ENCODE assay signal across 8 cellular contexts in the genomic region with DNA sequence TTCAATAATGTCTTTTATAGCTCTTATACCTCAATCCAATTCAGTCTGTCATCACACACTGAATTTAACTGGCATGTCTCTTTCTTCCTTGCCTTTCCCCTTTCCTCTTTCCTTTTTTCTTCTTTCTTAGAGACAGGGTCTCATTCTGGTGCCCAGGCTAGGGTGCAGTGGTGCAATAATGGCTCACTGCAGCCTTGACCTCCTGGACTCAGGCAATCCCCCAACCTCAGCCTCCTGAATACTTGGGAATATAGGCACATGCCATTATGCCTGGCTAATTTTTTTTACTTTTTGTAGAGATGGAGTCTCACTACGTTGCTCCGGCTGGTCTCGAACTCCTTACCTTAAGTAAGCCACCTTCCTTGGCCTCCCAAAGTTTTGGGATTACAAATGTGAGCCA.
A peak's percentile ranks its signal among the peaks of the same experiment; 100 is the strongest.
DNase-seq lines count a peak whose midpoint lies in the region; ATAC-seq, FAIRE-seq and TF ChIP-seq lines count a peak whose summit lies in the region.

No MANE protein-coding gene starts in this region.

- H3K9me3 Mint-ChIP-seq in CD8-positive, alpha-beta T cell = no peaks in the 10 kb centered on the region
- H3K9me3 Mint-ChIP-seq in neural progenitor cell = no peaks in the 10 kb centered on the region

- CTCF ChIA-PET in CD8-positive, alpha-beta T cell (lab: Charles Lee) = no interaction called here

- peak overlapping the region; percentile 33 for H3K4me3 Mint-ChIP-seq in CD8-positive, alpha-beta T cell
- H3K4me3 Mint-ChIP-seq in neural progenitor cell = no peak overlapping the region

- intact Hi-C loops in CD8-positive, alpha-beta T cell (cut with DNase I, micrococcal nuclease) = loop anchor here (1.0 to 5.0 kb wide), 7 partner anchors 65 to 257 kb away; a partner anchor contains a TSS
- intact Hi-C loops in colonic mucosa (cut with DNase I) = no loop called here
- intact Hi-C loops in prostate gland (cut with DNase I) = no loop called here

- no peak for ATAC-seq in CD8-positive, alpha-beta T cell

- no peaks in the 10 kb centered on the region for H3K9me3 ChIP-seq in CD8-positive, alpha-beta T cell (ENCODE audit: low read length)
- H3K9me3 ChIP-seq in OCI-LY3 (ENCODE audit: insufficient read depth, low read length) (no peaks in the 10 kb centered on the region), colonic mucosa (no peaks in the 10 kb centered on the region), prostate gland (no peaks in the 10 kb centered on the region), neural progenitor cell (ENCODE audit: low read depth) (no peaks in the 10 kb centered on the region)

- H3K27me3 ChIP-seq in CD8-positive, alpha-beta T cell (ENCODE audit: insufficient read depth, low read length) = no peaks in the 10 kb centered on the region
- H3K27me3 ChIP-seq in OCI-LY3 (ENCODE audit: low read depth, low read length) (no peaks in the 10 kb centered on the region), colonic mucosa (no peaks in the 10 kb centered on the region), prostate gland (replicated peaks; ENCODE audit: insufficient read depth) (no peaks in the 10 kb centered on the region), neural progenitor cell (no peaks in the 10 kb centered on the region)

- no peaks in the 10 kb centered on the region for H3K79me2 ChIP-seq in OCI-LY3 (ENCODE audit: low read length)
- no peaks in the 10 kb centered on the region for H3K79me2 ChIP-seq in neural progenitor cell (ENCODE audit: low read depth)

- H3K36me3 ChIP-seq in CD8-positive, alpha-beta T cell (ENCODE audit: insufficient read depth, low read length) = no peaks in the 10 kb centered on the region
- H3K36me3 ChIP-seq in OCI-LY3 (replicated peaks; ENCODE audit: low read depth, low read length) (no peaks in the 10 kb centered on the region), colonic mucosa (no peaks in the 10 kb centered on the region), prostate gland (no peaks in the 10 kb centered on the region), neural progenitor cell (no peaks in the 10 kb centered on the region)

- no peak overlapping the region for H3K4me2 ChIP-seq in OCI-LY3 (ENCODE audit: low read length)
- H3K4me2 ChIP-seq in neural progenitor cell = no peak overlapping the region

- H2AFZ ChIP-seq in OCI-LY3 (ENCODE audit: low read depth, low read length) (no peak overlapping the region), neural progenitor cell (replicated peaks) (no peak overlapping the region)

- no peak overlapping the region for H3K4me3 ChIP-seq in CD8-positive, alpha-beta T cell (ENCODE audit: low read depth, low read length)
- H3K4me3 ChIP-seq in OCI-LY3 (ENCODE audit: low read length) = no peak overlapping the region
- no peak overlapping the region for H3K4me3 ChIP-seq in colonic mucosa
- H3K4me3 ChIP-seq in prostate gland = no peak overlapping the region
- H3K4me3 ChIP-seq in neural progenitor cell = no peak overlapping the region

- H4K20me1 ChIP-seq in OCI-LY3 (ENCODE audit: insufficient read depth, low read length) (no peaks in the 10 kb centered on the region), neural progenitor cell (ENCODE audit: low read depth) (no peaks in the 10 kb centered on the region)

- H3K27ac Mint-ChIP-seq in CD8-positive, alpha-beta T cell = peak overlapping the region; percentile 96
- H3K27ac Mint-ChIP-seq in neural progenitor cell = no peak overlapping the region

- H3K4me1 Mint-ChIP-seq in CD8-positive, alpha-beta T cell (ENCODE audit: low read depth) = peaks cover 29% of the 10 kb centered on the region
- peaks cover 6% of the 10 kb centered on the region for H3K4me1 Mint-ChIP-seq in neural progenitor cell

- TF ChIP-seq CTCF in CD8-positive, alpha-beta T cell (IDR thresholded peaks at IDR 0.05) = no peak
- TF ChIP-seq CTCF in OCI-LY3 (IDR thresholded peaks at IDR 0.05; ENCODE audit: low read depth, low read length) (no peak), colonic mucosa (IDR thresholded peaks at IDR 0.05) (no peak), prostate gland (IDR thresholded peaks at IDR 0.05) (no peak), neural progenitor cell (IDR thresholded peaks at IDR 0.05) (no peak)

- H3K9ac ChIP-seq in OCI-LY3 (ENCODE audit: low read length) (no peak overlapping the region), colonic mucosa (ENCODE audit: low read depth in 2 of 2, low read length in 2 of 2) (no peak overlapping the region), neural progenitor cell (no peak overlapping the region)

- no peak for DNase-seq in CD8-positive, alpha-beta T cell
- DNase-seq in colonic mucosa (no peak), prostate gland (ENCODE audit: low spot score) (no peak), SK-N-DZ (ENCODE audit: low spot score) (no peak), H54 (ENCODE audit: insufficient read length, low spot score) (no peak), neural progenitor cell (ENCODE audit: low spot score) (no peak), C1 segment of cervical spinal cord (lab: John Stamatoyannopoulos, UW) (no peak)

- no peaks in the 10 kb centered on the region for H3K27me3 Mint-ChIP-seq in CD8-positive, alpha-beta T cell (ENCODE audit: low read depth)
- no peaks in the 10 kb centered on the region for H3K27me3 Mint-ChIP-seq in neural progenitor cell (ENCODE audit: insufficient read depth, low read depth)

- POLR2A ChIA-PET in CD8-positive, alpha-beta T cell (lab: Charles Lee) = interaction anchor here (1.7 to 2.5 kb wide), 2 partner anchors 13 to 66 kb away, joined by 6 to 11 read pairs; a partner anchor contains a TSS

- H3K4me1 ChIP-seq in CD8-positive, alpha-beta T cell (ENCODE audit: insufficient read depth, low read length) = peaks cover 14% of the 10 kb centered on the region
- H3K4me1 ChIP-seq in OCI-LY3 (ENCODE audit: low read length) (peaks cover 23% of the 10 kb centered on the region), colonic mucosa (no peaks in the 10 kb centered on the region), prostate gland (replicated peaks) (no peaks in the 10 kb centered on the region), neural progenitor cell (peaks cover 13% of the 10 kb centered on the region)

- no peak for FAIRE-seq in H54 (lab: Jason Lieb, UNC)

- TF ChIP-seq POLR2A in prostate gland (IDR thresholded peaks at IDR 0.05) = no peak
- no peak for TF ChIP-seq POLR2A in H54 (IDR thresholded peaks at IDR 0.05; ENCODE audit: low read depth, low read length)

- 96% methylated on average over 3 of the region's 3 CpGs for WGBS in prostate gland

- H3F3A ChIP-seq in neural progenitor cell (ENCODE audit: low read depth) = no peaks in the 10 kb centered on the region

- H3K27ac ChIP-seq in CD8-positive, alpha-beta T cell (ENCODE audit: low read depth, low read length) = peak overlapping the region; percentile 62
- H3K27ac ChIP-seq in OCI-LY3 (ENCODE audit: low read length) (0 out of 2 replicates have a peak overlapping the region, but pooled peaks have one; percentile 48), colonic mucosa (peak overlapping the region; percentile 48), prostate gland (peak overlapping the region; percentile 53 to 75), neural progenitor cell (no peak overlapping the region)

- H3K36me3 Mint-ChIP-seq in CD8-positive, alpha-beta T cell = peaks cover 22% of the 10 kb centered on the region
- peaks cover 8% of the 10 kb centered on the region for H3K36me3 Mint-ChIP-seq in neural progenitor cell

Comparison
In these comparisons a context has a peak if more than half of its experiments do, and no peak if none do; other contexts are left out.
1. intact Hi-C loops: an anchor here in CD8-positive, alpha-beta T cell (1.0 to 5.0 kb wide); none called in colonic mucosa and prostate gland.